Comparison of ENCODE assay signal across 24 cellular contexts in the genomic region with DNA sequence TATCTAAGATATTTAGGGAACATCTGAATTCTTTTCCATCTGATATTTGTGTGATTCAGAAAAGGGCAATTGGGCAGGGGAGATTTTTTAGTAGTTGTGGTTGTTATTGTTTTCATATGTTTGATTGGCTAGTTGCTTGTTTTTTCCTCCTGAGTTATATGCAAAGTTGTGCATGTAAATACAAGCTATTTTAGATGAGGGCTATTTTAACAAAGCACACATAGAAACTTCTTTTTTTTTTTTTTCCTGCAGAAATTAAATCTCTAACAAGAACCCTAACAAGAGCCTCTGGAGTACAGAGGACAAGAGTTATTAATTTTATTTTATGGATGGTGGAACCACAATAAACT.
DNase-seq lines count a peak whose midpoint lies in the region; ATAC-seq and TF ChIP-seq lines count a peak whose summit lies in the region.
"Had no signal": no experiment of that assay in that cellular context is flagged by ENCODE, and none has a peak within 500 bp of the region (broad histone marks: within the 10 kb centered on the region; RNA-seq: fewer than 3 reads in every experiment).

No MANE protein-coding gene starts in this region.

- no peak for TF ChIP-seq CTCF in neural progenitor cell (IDR thresholded peaks at IDR 0.05)

- peak overlapping the region; percentile 11 for H2AFZ ChIP-seq in neural progenitor cell (replicated peaks)

- H3F3A ChIP-seq in neural progenitor cell (ENCODE audit: low read depth) = no peaks in the 10 kb centered on the region

- H3K4me2 ChIP-seq in neural progenitor cell = no peak overlapping the region
- H3K4me2 ChIP-seq: BLaER1 had no signal

- H3K4me1 Mint-ChIP-seq in neural progenitor cell = peaks cover 14% of the 10 kb centered on the region

- no peaks in the 10 kb centered on the region for H3K36me3 Mint-ChIP-seq in neural progenitor cell

- H3K4me1 ChIP-seq in neural progenitor cell (peaks cover 7% of the 10 kb centered on the region), HAP-1 (no peaks in the 10 kb centered on the region)
- H3K4me1 ChIP-seq: BLaER1, body of pancreas had no signal

- no peak overlapping the region for H3K4me3 Mint-ChIP-seq in neural progenitor cell
- H3K4me3 Mint-ChIP-seq: activated CD8-positive, alpha-beta T cell treated with anti-CD3 and anti-CD28 coated beads, Interleukin-2, amount 10 ng/mL, durations not matched to agents 7 days and 5 days; HFFc6; stimulated activated naive CD8-positive, alpha-beta T cell treated with anti-CD3 and anti-CD28 coated beads, Interleukin-15, Interleukin-2, amounts not matched to agents 100 ng/mL and 50 ng/mL, for 24 hours had no signal

- no peaks in the 10 kb centered on the region for H3K79me2 ChIP-seq in neural progenitor cell (ENCODE audit: low read depth)

- H3K27me3 Mint-ChIP-seq in neural progenitor cell (ENCODE audit: insufficient read depth, low read depth) = no peaks in the 10 kb centered on the region
- H3K27me3 Mint-ChIP-seq: stimulated activated naive CD8-positive, alpha-beta T cell treated with anti-CD3 and anti-CD28 coated beads, Interleukin-15, Interleukin-2, amounts not matched to agents 100 ng/mL and 50 ng/mL, for 24 hours had no signal

- H3K27ac Mint-ChIP-seq in neural progenitor cell = no peak overlapping the region
- H3K27ac Mint-ChIP-seq: activated CD8-positive, alpha-beta T cell treated with anti-CD3 and anti-CD28 coated beads, Interleukin-2, amount 10 ng/mL, durations not matched to agents 7 days and 5 days; HFFc6; stimulated activated naive CD8-positive, alpha-beta T cell treated with anti-CD3 and anti-CD28 coated beads, Interleukin-15, Interleukin-2, amounts not matched to agents 100 ng/mL and 50 ng/mL, for 24 hours had no signal

- ATAC-seq in GM18873 (IDR thresholded peaks at IDR 0.05; ENCODE audit: low FRiP score, unreplicated experiment) (peak; percentile 44), GM21825 (IDR thresholded peaks at IDR 0.05; ENCODE audit: unreplicated experiment) (peak; percentile 25), HG03439 (IDR thresholded peaks at IDR 0.05; ENCODE audit: unreplicated experiment) (peak; percentile 63), GM18870 (IDR thresholded peaks at IDR 0.05; ENCODE audit: unreplicated experiment) (no peak)
- ATAC-seq: activated CD8-positive, alpha-beta T cell treated with anti-CD3 and anti-CD28 coated beads, Interleukin-2, amount 10 ng/mL, durations not matched to agents 7 days and 5 days; body of pancreas; gastrocnemius medialis had no signal

- no peak overlapping the region for H3K9ac ChIP-seq in neural progenitor cell
- H3K9ac ChIP-seq: BLaER1 had no signal

- no peaks in the 10 kb centered on the region for H4K20me1 ChIP-seq in neural progenitor cell (ENCODE audit: low read depth)
- H4K20me1 ChIP-seq: BLaER1 had no signal

- in situ Hi-C loops in HAP-1 (cut with MboI; ENCODE audit: low sequenced_read_pairs) = no loop called here

- no peaks in the 10 kb centered on the region for H3K9me3 Mint-ChIP-seq in neural progenitor cell
- H3K9me3 Mint-ChIP-seq: stimulated activated naive CD8-positive, alpha-beta T cell treated with anti-CD3 and anti-CD28 coated beads, Interleukin-15, Interleukin-2, amounts not matched to agents 100 ng/mL and 50 ng/mL, for 24 hours had no signal

- H3K27me3 ChIP-seq in neural progenitor cell = no peaks in the 10 kb centered on the region
- H3K27me3 ChIP-seq in HAP-1 (ENCODE audit: low read depth) = no peaks in the 10 kb centered on the region
- H3K27me3 ChIP-seq: BLaER1, body of pancreas, gastrocnemius medialis had no signal

- H3K27ac ChIP-seq in neural progenitor cell = no peak overlapping the region
- H3K27ac ChIP-seq: BLaER1, body of pancreas, gastrocnemius medialis, RWPE1, thoracic aorta had no signal

- H3K9me3 ChIP-seq in neural progenitor cell (ENCODE audit: low read depth) = no peaks in the 10 kb centered on the region
- no peaks in the 10 kb centered on the region for H3K9me3 ChIP-seq in HAP-1
- H3K9me3 ChIP-seq: BLaER1, body of pancreas, gastrocnemius medialis, thoracic aorta had no signal

- H3K4me3 ChIP-seq in neural progenitor cell = no peak overlapping the region
- H3K4me3 ChIP-seq in HAP-1 = no peak overlapping the region
- H3K4me3 ChIP-seq: BLaER1, body of pancreas, gastrocnemius medialis, thoracic aorta had no signal

- H3K36me3 ChIP-seq in neural progenitor cell (no peaks in the 10 kb centered on the region), HAP-1 (replicated peaks) (no peaks in the 10 kb centered on the region)
- H3K36me3 ChIP-seq: BLaER1, gastrocnemius medialis, thoracic aorta had no signal

- DNase-seq in neural progenitor cell (ENCODE audit: low spot score) (no peak), anterior cingulate cortex (lab: John Stamatoyannopoulos, UW) (no peak), NCI-H345 (lab: John Stamatoyannopoulos, UW) (no peak), HAP-1 (ENCODE audit: low spot score in 2 of 2) (no peak)
- DNase-seq: activated CD8-positive, alpha-beta T cell treated with anti-CD3 and anti-CD28 coated beads, Interleukin-2, amount 10 ng/mL, durations not matched to agents 7 days and 5 days; body of pancreas; dermis blood vessel endothelial cell; gastrocnemius medialis; HFFc6; hippocampal formation; KG1; NCI-H1417; NCI-H2081 treated with DMSO at 0.1 percent for 48 hours; NCI-H446; NCI-H82; nucleus accumbens had no signal
